Comparison of ENCODE assay signal across 19 cellular contexts in the genomic region with DNA sequence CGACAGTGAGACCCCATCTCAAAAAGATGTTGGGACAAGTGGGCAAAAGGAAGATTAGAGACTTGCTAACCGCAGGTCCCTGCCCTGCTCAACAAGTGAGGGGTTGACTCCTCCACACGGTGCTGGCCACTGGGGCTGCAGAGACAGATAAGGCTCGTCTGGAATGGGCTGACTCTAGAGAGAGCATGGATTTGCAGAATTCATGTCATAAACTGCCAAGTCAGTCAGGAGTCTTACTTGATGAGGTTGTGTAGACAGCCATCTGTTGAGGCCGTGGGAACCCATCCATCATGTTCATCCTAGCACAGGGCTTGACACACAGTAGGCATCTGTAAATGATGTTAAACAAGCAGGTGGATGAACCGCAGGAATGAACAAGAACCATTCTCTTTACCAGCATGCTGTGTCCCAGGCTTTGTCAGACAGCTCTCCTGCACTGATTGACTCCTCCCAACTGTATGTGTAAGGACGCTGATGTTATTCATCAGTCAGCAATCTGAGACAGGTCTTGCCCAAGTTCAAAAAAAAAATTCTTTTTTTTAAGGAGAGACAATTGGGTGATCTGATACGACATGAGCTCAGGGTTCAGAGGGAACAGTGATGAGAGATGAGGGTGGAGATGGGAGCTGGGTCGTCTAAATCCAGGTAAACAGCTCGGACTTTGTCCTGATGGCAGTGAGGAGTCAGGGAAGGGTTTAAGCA. TPM values are rescaled to one million over a fixed set of nuclear protein-coding genes. Genes with fewer than 3 reads are reported as not detected.
DNase-seq lines count a peak whose midpoint lies in the region; ATAC-seq and TF ChIP-seq lines count a peak whose summit lies in the region.
"Had no signal": no experiment of that assay in that cellular context is flagged by ENCODE, and none has a peak within 500 bp of the region (broad histone marks: within the 10 kb centered on the region; RNA-seq: fewer than 3 reads in every experiment).

No MANE protein-coding gene starts in this region.

- CTCF ChIA-PET in CD4-positive, alpha-beta T cell (lab: Charles Lee), result no interaction called here
- CTCF ChIA-PET in activated CD8-positive, alpha-beta T cell treated with anti-CD3 and anti-CD28 coated beads, Interleukin-2, amount 10 ng/mL, durations not matched to agents 7 days and 5 days (lab: Charles Lee), result interaction anchor here (0.5 kb wide), 1 partner anchor 35 kb away, joined by 3 read pairs; no protein-coding TSS in a partner anchor

- no peaks in the 10 kb centered on the region for H3K9me3 Mint-ChIP-seq in CD4-positive, alpha-beta T cell
- H3K9me3 Mint-ChIP-seq in activated CD8-positive, alpha-beta T cell treated with anti-CD3 and anti-CD28 coated beads, Interleukin-2, amount 10 ng/mL, durations not matched to agents 7 days and 5 days (ENCODE audit: insufficient read depth), result no peaks in the 10 kb centered on the region
- H3K9me3 Mint-ChIP-seq in glutamatergic neuron (ENCODE audit: unreplicated experiment), result peaks cover 3% of the 10 kb centered on the region

- no peak overlapping the region for H3K27ac ChIP-seq in CD4-positive, alpha-beta T cell (ENCODE audit: low read depth, low read length)
- H3K27ac ChIP-seq: lower lobe of right lung, psoas muscle, thyroid gland, VCaP had no signal

- no peaks in the 10 kb centered on the region for H3K4me1 Mint-ChIP-seq in CD4-positive, alpha-beta T cell (ENCODE audit: low read depth)
- peaks cover 9% of the 10 kb centered on the region for H3K4me1 Mint-ChIP-seq in activated CD8-positive, alpha-beta T cell treated with anti-CD3 and anti-CD28 coated beads, Interleukin-2, amount 10 ng/mL, durations not matched to agents 7 days and 5 days (ENCODE audit: low read depth)
- H3K4me1 Mint-ChIP-seq in glutamatergic neuron (ENCODE audit: low read depth, unreplicated experiment), result no peaks in the 10 kb centered on the region

- no peak for DNase-seq in CD4-positive, alpha-beta T cell
- peak in 72 of 76 experiments; percentile 41 to 91 (median 76) for DNase-seq in HUDEP-2 (lab: John Stamatoyannopoulos, UW; ENCODE audit: unreplicated experiment in 76 of 76)
- no peak for DNase-seq in activated CD8-positive, alpha-beta T cell treated with anti-CD3 and anti-CD28 coated beads, Interleukin-2, amount 10 ng/mL, durations not matched to agents 7 days and 5 days
- no peak for DNase-seq in glutamatergic neuron
- DNase-seq in NCI-H2107 (lab: John Stamatoyannopoulos, UW), result no peak
- no peak for DNase-seq in stimulated activated naive CD4-positive, alpha-beta T cell treated with Interleukin-2 at 50 U/mL for 16 hours (lab: John Stamatoyannopoulos, UW)
- DNase-seq in SHP77 treated with DMSO at 0.1 percent for 48 hours (lab: John Stamatoyannopoulos, UW), result no peak
- DNase-seq: activated CD4-positive, alpha-beta T cell treated with anti-CD3 and anti-CD28 coated beads, Interleukin-2, amount 50 U/mL, for 48 hours; activated effector memory CD4-positive, alpha-beta T cell treated with Interleukin-2 at 50 U/mL for 16 hours; cortex of kidney; GF-D8; KG1; lower lobe of right lung; NCI-H1048; NCI-H774; psoas muscle; thyroid gland had no signal

- H3K4me3 Mint-ChIP-seq in CD4-positive, alpha-beta T cell, result no peak overlapping the region
- no peak overlapping the region for H3K4me3 Mint-ChIP-seq in activated CD8-positive, alpha-beta T cell treated with anti-CD3 and anti-CD28 coated beads, Interleukin-2, amount 10 ng/mL, durations not matched to agents 7 days and 5 days
- H3K4me3 Mint-ChIP-seq in glutamatergic neuron (ENCODE audit: unreplicated experiment), result peak overlapping the region; percentile 22

- H3K9me3 ChIP-seq in CD4-positive, alpha-beta T cell (ENCODE audit: control insufficient read depth, low read length), result no peaks in the 10 kb centered on the region
- H3K9me3 ChIP-seq: lower lobe of right lung, psoas muscle, thyroid gland had no signal

- H3K27ac Mint-ChIP-seq in CD4-positive, alpha-beta T cell, result peak overlapping the region; percentile 39
- H3K27ac Mint-ChIP-seq in activated CD8-positive, alpha-beta T cell treated with anti-CD3 and anti-CD28 coated beads, Interleukin-2, amount 10 ng/mL, durations not matched to agents 7 days and 5 days, result peak overlapping the region; percentile 27
- H3K27ac Mint-ChIP-seq in glutamatergic neuron (ENCODE audit: unreplicated experiment), result no peak overlapping the region

- no peak for ATAC-seq in CD4-positive, alpha-beta T cell (ENCODE audit: poor library complexity)
- no peak for ATAC-seq in activated CD8-positive, alpha-beta T cell treated with anti-CD3 and anti-CD28 coated beads, Interleukin-2, amount 10 ng/mL, durations not matched to agents 7 days and 5 days
- ATAC-seq in HG03045 (IDR thresholded peaks at IDR 0.05; ENCODE audit: unreplicated experiment), result no peak
- ATAC-seq: lower lobe of right lung had no signal

- no peaks in the 10 kb centered on the region for H3K27me3 ChIP-seq in CD4-positive, alpha-beta T cell (ENCODE audit: control insufficient read depth, insufficient read depth, low read length)
- H3K27me3 ChIP-seq: thyroid gland had no signal

- H3K27me3 Mint-ChIP-seq in CD4-positive, alpha-beta T cell, result no peaks in the 10 kb centered on the region
- H3K27me3 Mint-ChIP-seq in activated CD8-positive, alpha-beta T cell treated with anti-CD3 and anti-CD28 coated beads, Interleukin-2, amount 10 ng/mL, durations not matched to agents 7 days and 5 days (ENCODE audit: low read depth), result no peaks in the 10 kb centered on the region
- H3K27me3 Mint-ChIP-seq in glutamatergic neuron (ENCODE audit: unreplicated experiment), result peaks cover under 1% of the 10 kb centered on the region

- POLR2A ChIA-PET in CD4-positive, alpha-beta T cell (lab: Charles Lee), result interaction anchor here (0.9 to 1.2 kb wide), 2 partner anchors 10 to 30 kb away, joined by 3 to 4 read pairs; a partner anchor contains a TSS
- POLR2A ChIA-PET in activated CD8-positive, alpha-beta T cell treated with anti-CD3 and anti-CD28 coated beads, Interleukin-2, amount 10 ng/mL, durations not matched to agents 7 days and 5 days (lab: Charles Lee), result interaction anchor here (0.8 kb wide), 1 partner anchor 16 kb away, joined by 3 read pairs; no protein-coding TSS in a partner anchor

- intact Hi-C loops in CD4-positive, alpha-beta T cell (cut with DNase I, micrococcal nuclease), result no loop called here

- peaks cover 97% of the 10 kb centered on the region for H3K36me3 Mint-ChIP-seq in CD4-positive, alpha-beta T cell (ENCODE audit: low read depth)
- peaks cover 51% of the 10 kb centered on the region for H3K36me3 Mint-ChIP-seq in activated CD8-positive, alpha-beta T cell treated with anti-CD3 and anti-CD28 coated beads, Interleukin-2, amount 10 ng/mL, durations not matched to agents 7 days and 5 days (ENCODE audit: low read depth)
- peaks cover 6% of the 10 kb centered on the region for H3K36me3 Mint-ChIP-seq in glutamatergic neuron (ENCODE audit: unreplicated experiment)

- no peak for TF ChIP-seq CTCF in CD4-positive, alpha-beta T cell (IDR thresholded peaks at IDR 0.05)
- no peak for TF ChIP-seq CTCF in glutamatergic neuron (IDR thresholded peaks at IDR 0.05; ENCODE audit: partially characterized antibody, unreplicated experiment)

RNA-seq across cellular contexts. Expression of a gene that starts 8.8 kb away (rescaled TPM):
- 100 to 1,000 TPM in 1 of 2 experiments, 10 to 100 TPM in 1; 99.6 to 101 TPM for total RNA-seq in CD4-positive, alpha-beta T cell
- total RNA-seq in activated CD8-positive, alpha-beta T cell treated with anti-CD3 and anti-CD28 coated beads, Interleukin-2, amount 10 ng/mL, durations not matched to agents 7 days and 5 days, result 10 to 100 TPM; 48.2 to 48.9 TPM
- 36.2 TPM for total RNA-seq in glutamatergic neuron (ENCODE audit: unreplicated experiment)

RNA-seq across cellular contexts. Expression of a gene that starts 9.1 kb away (rescaled TPM):
- 10 to 100 TPM; 45.0 to 46.1 TPM for total RNA-seq in CD4-positive, alpha-beta T cell
- 10 to 100 TPM; 32.6 to 39.3 TPM for total RNA-seq in activated CD8-positive, alpha-beta T cell treated with anti-CD3 and anti-CD28 coated beads, Interleukin-2, amount 10 ng/mL, durations not matched to agents 7 days and 5 days
- total RNA-seq in glutamatergic neuron (ENCODE audit: unreplicated experiment), result 30.1 TPM

RNA-seq across cellular contexts. Expression of a gene that starts 24.6 kb away (rescaled TPM):
- 1,000 to 10,000 TPM; 1,278 to 1,362 TPM for total RNA-seq in CD4-positive, alpha-beta T cell
- 10 to 100 TPM; 72.4 to 91.4 TPM for total RNA-seq in activated CD8-positive, alpha-beta T cell treated with anti-CD3 and anti-CD28 coated beads, Interleukin-2, amount 10 ng/mL, durations not matched to agents 7 days and 5 days
- total RNA-seq in glutamatergic neuron (ENCODE audit: unreplicated experiment), result 3.1 TPM

RNA-seq across cellular contexts. Expression of a gene that starts 30.4 kb away (rescaled TPM):
- 10 to 100 TPM; 80.6 to 81.4 TPM for total RNA-seq in CD4-positive, alpha-beta T cell
- total RNA-seq in activated CD8-positive, alpha-beta T cell treated with anti-CD3 and anti-CD28 coated beads, Interleukin-2, amount 10 ng/mL, durations not matched to agents 7 days and 5 days, result 10 to 100 TPM; 64.4 to 68.5 TPM
- 205 TPM for total RNA-seq in glutamatergic neuron (ENCODE audit: unreplicated experiment)

RNA-seq across cellular contexts. Expression of a gene that starts 39.8 kb away (rescaled TPM):
- total RNA-seq in CD4-positive, alpha-beta T cell, result 10 to 100 TPM; 65.0 to 66.9 TPM
- total RNA-seq in activated CD8-positive, alpha-beta T cell treated with anti-CD3 and anti-CD28 coated beads, Interleukin-2, amount 10 ng/mL, durations not matched to agents 7 days and 5 days, result 10 to 100 TPM; 43.7 to 44.5 TPM
- 119 TPM for total RNA-seq in glutamatergic neuron (ENCODE audit: unreplicated experiment)

Comparison
In these comparisons a context has a peak if more than half of its experiments do, and no peak if none do; other contexts are left out.
1. DNase-seq: peak in HUDEP-2 (72 of 76); none in CD4-positive, alpha-beta T cell (0 of 10), activated CD8-positive, alpha-beta T cell treated with anti-CD3 and anti-CD28 coated beads, Interleukin-2, amount 10 ng/mL, durations not matched to agents 7 days and 5 days (single experiment), glutamatergic neuron (single experiment), NCI-H2107 (single experiment), stimulated activated naive CD4-positive, alpha-beta T cell treated with Interleukin-2 at 50 U/mL for 16 hours (single experiment) and SHP77 treated with DMSO at 0.1 percent for 48 hours (single experiment).
2. RNA of a gene that starts 24.6 kb away (total RNA-seq): 1,278 to 1,362 TPM in CD4-positive, alpha-beta T cell and 72.4 to 91.4 TPM in activated CD8-positive, alpha-beta T cell treated with anti-CD3 and anti-CD28 coated beads, Interleukin-2, amount 10 ng/mL, durations not matched to agents 7 days and 5 days; 3.1 TPM in glutamatergic neuron (single experiment); every median in the first group is over 10 times any median in the second.